ENCODE assay signal across 10 cellular contexts in genomic region chr14:68684466-68685418, GRCh38.
DNase-seq lines count a peak whose midpoint lies in the region; ATAC-seq and TF ChIP-seq lines count a peak whose summit lies in the region.
"Had no signal": no experiment of that assay in that cellular context is flagged by ENCODE, and none has a peak within 500 bp of the region (broad histone marks: within the 10 kb centered on the region; RNA-seq: fewer than 3 reads in every experiment).

No MANE protein-coding gene starts in this region.

- H3K36me3 Mint-ChIP-seq in activated T-cell treated with anti-CD3 and anti-CD28 coated beads, Interleukin-2, amount 50 U/mL, for 4 hours (ENCODE audit: insufficient read depth), result no peaks in the 10 kb centered on the region
- H3K36me3 Mint-ChIP-seq in activated T-helper 1 cell treated with anti-CD3 and anti-CD28 coated beads, Interleukin-12 subunit alpha, Interleukin-12 subunit beta, Interleukin-2, Interleukin-4 antibody, amounts not matched to agents 30 ng/mL and 10 ng/mL and 1 ng/mL, durations not matched to agents 14 hours and 24 hours and 36 hours (ENCODE audit: low read depth), result no peaks in the 10 kb centered on the region

- H3K36me3 ChIP-seq in lower lobe of right lung (no peaks in the 10 kb centered on the region), thymus (ENCODE audit: control insufficient read depth, insufficient read depth) (no peaks in the 10 kb centered on the region)
- H3K36me3 ChIP-seq: tibial artery had no signal

- no peaks in the 10 kb centered on the region for H3K27me3 ChIP-seq in lower lobe of right lung (ENCODE audit: low read depth)
- no peaks in the 10 kb centered on the region for H3K27me3 ChIP-seq in thymus (ENCODE audit: control insufficient read depth, insufficient read depth)
- H3K27me3 ChIP-seq: tibial artery had no signal

- H3K9me3 ChIP-seq in lower lobe of right lung (no peaks in the 10 kb centered on the region), thymus (ENCODE audit: control insufficient read depth) (no peaks in the 10 kb centered on the region)
- H3K9me3 ChIP-seq: tibial artery had no signal

- peak overlapping the region; percentile 40 for H3K4me3 Mint-ChIP-seq in activated T-cell treated with anti-CD3 and anti-CD28 coated beads, Interleukin-2, amount 50 U/mL, for 4 hours
- H3K4me3 Mint-ChIP-seq in activated T-helper 1 cell treated with anti-CD3 and anti-CD28 coated beads, Interleukin-12 subunit alpha, Interleukin-12 subunit beta, Interleukin-2, Interleukin-4 antibody, amounts not matched to agents 30 ng/mL and 10 ng/mL and 1 ng/mL, durations not matched to agents 14 hours and 24 hours and 36 hours, result peak overlapping the region; percentile 45

- DNase-seq in activated T-cell treated with anti-CD3 and anti-CD28 coated beads, Interleukin-2, amount 50 U/mL, for 4 hours, result no peak
- no peak for DNase-seq in activated T-cell treated with anti-CD3 and anti-CD28 coated beads, Interleukin-2, amount 50 U/mL, for 48 hours
- no peak for DNase-seq in activated T-helper 1 cell treated with anti-CD3 and anti-CD28 coated beads, Interleukin-12 subunit alpha, Interleukin-12 subunit beta, Interleukin-2, Interleukin-4 antibody, amounts not matched to agents 30 ng/mL and 10 ng/mL and 1 ng/mL, durations not matched to agents 14 hours and 24 hours and 36 hours (ENCODE audit: low spot score)
- no peak for DNase-seq in lower lobe of right lung
- no peak for DNase-seq in iPS-NIHi7 (ENCODE audit: extremely low spot score)
- DNase-seq: foreskin melanocyte had no signal

- H3K27ac ChIP-seq in lower lobe of right lung (peak overlapping the region; percentile 80), thymus (ENCODE audit: low read depth) (peak overlapping the region; percentile 91)

- H3K4me1 Mint-ChIP-seq in activated T-cell treated with anti-CD3 and anti-CD28 coated beads, Interleukin-2, amount 50 U/mL, for 4 hours (ENCODE audit: low read depth), result peaks cover 60% of the 10 kb centered on the region
- H3K4me1 Mint-ChIP-seq in activated T-helper 1 cell treated with anti-CD3 and anti-CD28 coated beads, Interleukin-12 subunit alpha, Interleukin-12 subunit beta, Interleukin-2, Interleukin-4 antibody, amounts not matched to agents 30 ng/mL and 10 ng/mL and 1 ng/mL, durations not matched to agents 14 hours and 24 hours and 36 hours (ENCODE audit: low read depth), result peaks cover 61% of the 10 kb centered on the region

- peaks cover 55% of the 10 kb centered on the region for H3K4me1 ChIP-seq in lower lobe of right lung
- H3K4me1 ChIP-seq in thymus (ENCODE audit: control insufficient read depth, insufficient read depth, low read length), result peaks cover 24% of the 10 kb centered on the region

- H3K27me3 Mint-ChIP-seq in activated T-cell treated with anti-CD3 and anti-CD28 coated beads, Interleukin-2, amount 50 U/mL, for 4 hours (ENCODE audit: low read depth), result no peaks in the 10 kb centered on the region
- peaks cover 2% of the 10 kb centered on the region for H3K27me3 Mint-ChIP-seq in activated T-helper 1 cell treated with anti-CD3 and anti-CD28 coated beads, Interleukin-12 subunit alpha, Interleukin-12 subunit beta, Interleukin-2, Interleukin-4 antibody, amounts not matched to agents 30 ng/mL and 10 ng/mL and 1 ng/mL, durations not matched to agents 14 hours and 24 hours and 36 hours (ENCODE audit: insufficient read depth)

- intact Hi-C loops in activated T-helper 1 cell treated with anti-CD3 and anti-CD28 coated beads, Interleukin-12 subunit alpha, Interleukin-12 subunit beta, Interleukin-2, Interleukin-4 antibody, amounts not matched to agents 30 ng/mL and 10 ng/mL and 1 ng/mL, durations not matched to agents 14 hours and 24 hours and 36 hours (cut with micrococcal nuclease), result loop anchor here (1.0 kb wide), 7 partner anchors 11 to 473 kb away; no protein-coding TSS in a partner anchor
- intact Hi-C loops in lower lobe of right lung (cut with DNase I), result no loop called here

- TF ChIP-seq CTCF in lower lobe of right lung (IDR thresholded peaks at IDR 0.05), result no peak

- no peak for ATAC-seq in activated T-cell treated with anti-CD3 and anti-CD28 coated beads, Interleukin-2, amount 50 U/mL, for 4 hours
- ATAC-seq in lower lobe of right lung (no peak), HG03196 (IDR thresholded peaks at IDR 0.05; ENCODE audit: unreplicated experiment) (no peak), HG02840 (IDR thresholded peaks at IDR 0.05; ENCODE audit: low FRiP score, unreplicated experiment) (no peak)

- H3K27ac Mint-ChIP-seq in activated T-helper 1 cell treated with anti-CD3 and anti-CD28 coated beads, Interleukin-12 subunit alpha, Interleukin-12 subunit beta, Interleukin-2, Interleukin-4 antibody, amounts not matched to agents 30 ng/mL and 10 ng/mL and 1 ng/mL, durations not matched to agents 14 hours and 24 hours and 36 hours, result peak overlapping the region; percentile 86

- WGBS in thymus, result 92% methylated on average over 5 of the region's 5 CpGs

- H3K9me3 Mint-ChIP-seq in activated T-cell treated with anti-CD3 and anti-CD28 coated beads, Interleukin-2, amount 50 U/mL, for 4 hours, result no peaks in the 10 kb centered on the region
- H3K9me3 Mint-ChIP-seq in activated T-helper 1 cell treated with anti-CD3 and anti-CD28 coated beads, Interleukin-12 subunit alpha, Interleukin-12 subunit beta, Interleukin-2, Interleukin-4 antibody, amounts not matched to agents 30 ng/mL and 10 ng/mL and 1 ng/mL, durations not matched to agents 14 hours and 24 hours and 36 hours, result no peaks in the 10 kb centered on the region

- H3K4me3 ChIP-seq in lower lobe of right lung (no peak overlapping the region), thymus (ENCODE audit: low read length) (no peak overlapping the region)
- H3K4me3 ChIP-seq: tibial artery had no signal
